In the genomic region with DNA sequence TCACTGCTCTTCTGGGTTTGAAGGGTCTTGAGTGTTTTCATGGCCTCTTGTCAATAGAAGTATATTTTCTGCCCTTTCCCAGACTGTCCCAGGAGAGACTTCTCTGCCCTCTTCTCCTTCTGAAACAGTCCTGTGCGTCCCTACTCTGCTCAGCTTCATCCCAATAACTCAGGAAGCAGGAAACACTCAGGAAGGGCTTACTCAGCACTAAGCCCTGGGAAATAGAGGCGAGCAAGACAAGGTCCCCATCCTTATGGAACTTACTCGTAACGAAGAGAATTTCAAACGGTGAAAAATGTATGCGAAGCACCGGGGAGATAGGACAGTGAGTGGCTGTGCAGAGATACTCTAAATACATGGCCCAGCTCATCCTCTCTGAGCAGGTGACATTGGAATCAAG, we compare ENCODE assay signal across 23 cellular contexts. TPM values are rescaled to one million over a fixed set of nuclear protein-coding genes. Genes with fewer than 3 reads are reported as not detected.
A peak's percentile ranks its signal among the peaks of the same experiment; 100 is the strongest.
DNase-seq lines count a peak whose midpoint lies in the region; ATAC-seq, FAIRE-seq and TF ChIP-seq lines count a peak whose summit lies in the region.
"Had no signal": no experiment of that assay in that cellular context is flagged by ENCODE, and none has a peak within 500 bp of the region (broad histone marks: within the 10 kb centered on the region; RNA-seq: fewer than 3 reads in every experiment).

No MANE protein-coding gene starts in this region.

- no peaks in the 10 kb centered on the region for H3K4me1 ChIP-seq in GM23338 (ENCODE audit: insufficient read depth)
- peaks cover 27% of the 10 kb centered on the region for H3K4me1 ChIP-seq in RWPE2 (ENCODE audit: insufficient read depth, poor library complexity, severe bottlenecking)
- peaks cover 4% of the 10 kb centered on the region for H3K4me1 ChIP-seq in endothelial cell of umbilical vein (ENCODE audit: control insufficient read depth, extremely low read depth, insufficient read depth, low read length)
- H3K4me1 ChIP-seq: SJSA1 had no signal

- H4K20me1 ChIP-seq in GM23338 (replicated peaks; ENCODE audit: insufficient read depth) = no peaks in the 10 kb centered on the region
- H4K20me1 ChIP-seq in endothelial cell of umbilical vein (replicated peaks; ENCODE audit: control insufficient read depth, extremely low read depth, insufficient read depth, low read length) = no peaks in the 10 kb centered on the region

- no peaks in the 10 kb centered on the region for H3F3A ChIP-seq in GM23338 (replicated peaks; ENCODE audit: low read depth)

- no peaks in the 10 kb centered on the region for H3K9me2 ChIP-seq in GM23338 (ENCODE audit: insufficient read depth)

- H3K27ac ChIP-seq in GM23338 (ENCODE audit: low read depth) (no peak overlapping the region), RWPE2 (ENCODE audit: poor library complexity, severe bottlenecking) (peak overlapping the region; percentile 95), endothelial cell of umbilical vein (ENCODE audit: insufficient read depth, low read depth, low read length) (no peak overlapping the region)
- H3K27ac ChIP-seq: SJSA1 had no signal

- H2AFZ ChIP-seq in GM23338 (peak overlapping the region; percentile 23; the same call in 1 of the 2 replicates), endothelial cell of umbilical vein (ENCODE audit: low read depth, low read length) (no peak overlapping the region)

- TF ChIP-seq POLR2A in endothelial cell of umbilical vein (IDR thresholded peaks at IDR 0.05; ENCODE audit: low read depth, low read length) = no peak

- ATAC-seq in GM23338 (no peak), RWPE2 (ENCODE audit: low read depth) (no peak), GM19397 (IDR thresholded peaks at IDR 0.05; ENCODE audit: unreplicated experiment) (no peak)
- no peak for ATAC-seq in stimulated activated effector memory CD8-positive, alpha-beta T cell treated with anti-CD3 and anti-CD28 coated beads, Interleukin-12 subunit alpha, Interleukin-12 subunit beta, amount 100 ng/mL, for 72 hours

- H3K4me2 ChIP-seq in GM23338 (no peak overlapping the region), endothelial cell of umbilical vein (ENCODE audit: insufficient read depth, low read length) (no peak overlapping the region)

- H3K4me1 Mint-ChIP-seq in GM23338 = peaks cover 10% of the 10 kb centered on the region
- H3K4me1 Mint-ChIP-seq in stimulated activated effector memory CD8-positive, alpha-beta T cell treated with anti-CD3 and anti-CD28 coated beads, Interleukin-12 subunit alpha, Interleukin-12 subunit beta, amount 100 ng/mL, for 72 hours = no peaks in the 10 kb centered on the region

- H3K9me3 Mint-ChIP-seq in GM23338 = no peaks in the 10 kb centered on the region
- no peaks in the 10 kb centered on the region for H3K9me3 Mint-ChIP-seq in stimulated activated effector memory CD8-positive, alpha-beta T cell treated with anti-CD3 and anti-CD28 coated beads, Interleukin-12 subunit alpha, Interleukin-12 subunit beta, amount 100 ng/mL, for 72 hours

- dilution Hi-C loops in endothelial cell of umbilical vein (cut with MboI; ENCODE audit: extremely low pct_ligation_motif_present, low sequenced_read_pairs) = no loop called here

- H3K9me3 ChIP-seq in RWPE2 (ENCODE audit: severe bottlenecking) = no peaks in the 10 kb centered on the region
- no peaks in the 10 kb centered on the region for H3K9me3 ChIP-seq in endothelial cell of umbilical vein (replicated peaks; ENCODE audit: control insufficient read depth, insufficient read depth, low read length)
- H3K9me3 ChIP-seq: MG63, SJSA1 had no signal

- no peaks in the 10 kb centered on the region for H3K36me3 Mint-ChIP-seq in GM23338 (ENCODE audit: low read depth)
- H3K36me3 Mint-ChIP-seq in stimulated activated effector memory CD8-positive, alpha-beta T cell treated with anti-CD3 and anti-CD28 coated beads, Interleukin-12 subunit alpha, Interleukin-12 subunit beta, amount 100 ng/mL, for 72 hours = no peaks in the 10 kb centered on the region

- H3K4me3 ChIP-seq in GM23338 (no peak overlapping the region), RWPE2 (ENCODE audit: severe bottlenecking) (no peak overlapping the region), endothelial cell of umbilical vein (replicated peaks in 1 of 3; ENCODE audit: insufficient read depth in 1 of 3, low read depth in 1 of 3, low read length in 3 of 3) (no peak overlapping the region)
- H3K4me3 ChIP-seq: MG63, SJSA1 had no signal

- BruUV-seq in endothelial cell of umbilical vein (replicated peaks; lab: Mats Ljungman, UMichigan) = no TSS peak

- TF ChIP-seq CTCF in GM23338 (conservative IDR thresholded peaks at IDR 0.05; ENCODE audit: low read depth in 2 of 2) (no peak), RWPE2 (IDR thresholded peaks at IDR 0.05; ENCODE audit: poor library complexity, severe bottlenecking) (no peak), endothelial cell of umbilical vein (IDR thresholded peaks at IDR 0.05; ENCODE audit: extremely low read depth in 1 of 2, insufficient read depth in 1 of 2, low read depth in 1 of 2, low read length in 2 of 2) (no peak)

- POLR2A ChIA-PET in endothelial cell of umbilical vein (lab: Charles Lee) = no interaction called here

- H3K4me3 Mint-ChIP-seq in GM23338 = no peak overlapping the region
- H3K4me3 Mint-ChIP-seq in stimulated activated effector memory CD8-positive, alpha-beta T cell treated with anti-CD3 and anti-CD28 coated beads, Interleukin-12 subunit alpha, Interleukin-12 subunit beta, amount 100 ng/mL, for 72 hours = no peak overlapping the region

- H3K36me3 ChIP-seq in GM23338 (ENCODE audit: insufficient read depth) = no peaks in the 10 kb centered on the region
- H3K36me3 ChIP-seq in RWPE2 (ENCODE audit: low read depth) = no peaks in the 10 kb centered on the region
- no peaks in the 10 kb centered on the region for H3K36me3 ChIP-seq in endothelial cell of umbilical vein (ENCODE audit: control insufficient read depth in 2 of 2, extremely low read depth in 1 of 2, insufficient read depth in 2 of 2, low read length in 2 of 2)
- H3K36me3 ChIP-seq: MG63, SJSA1 had no signal

- intact Hi-C loops in endothelial cell of umbilical vein (cut with micrococcal nuclease) = no loop called here

- peak; percentile 80 for FAIRE-seq in endothelial cell of umbilical vein (lab: Jason Lieb, UNC)
- FAIRE-seq: GM12891, H54 had no signal

- DNase-seq in GM23338 (ENCODE audit: low spot score) = no peak
- no peak for DNase-seq in RWPE2 (ENCODE audit: low spot score)
- peak; percentile 29 for DNase-seq in endothelial cell of umbilical vein (ENCODE audit: low read depth, low spot score)
- DNase-seq in stimulated activated effector memory CD8-positive, alpha-beta T cell treated with anti-CD3 and anti-CD28 coated beads, Interleukin-12 subunit alpha, Interleukin-12 subunit beta, amount 100 ng/mL, for 72 hours (ENCODE audit: low spot score in 2 of 2) = no peak
- no peak for DNase-seq in epidermal melanocyte (ENCODE audit: insufficient read length, low spot score)
- DNase-seq in HT-29 (ENCODE audit: low spot score) = no peak
- DNase-seq: Calu3, DMS79 treated with DMSO at 0.1 percent for 48 hours, GF-D8, KBM-7, MG63, NCI-H1105 treated with DMSO at 0.1 percent for 48 hours, NCI-H146, NCI-H1930, NCI-H2107, NCI-H446, NCI-H524 treated with DMSO at 0.1 percent for 48 hours, NCI-H774, Right ventricle myocardium superior had no signal

- no peaks in the 10 kb centered on the region for H3K9me1 ChIP-seq in endothelial cell of umbilical vein (replicated peaks; ENCODE audit: control insufficient read depth, extremely low read depth, insufficient read depth, low read length)

- H3K9ac ChIP-seq in endothelial cell of umbilical vein (replicated peaks; ENCODE audit: extremely low read depth, insufficient read depth, low read length) = no peak overlapping the region

- H3K27me3 ChIP-seq in GM23338 (ENCODE audit: insufficient read depth) = no peaks in the 10 kb centered on the region
- H3K27me3 ChIP-seq in RWPE2 (ENCODE audit: insufficient read depth, poor library complexity, severe bottlenecking) = no peaks in the 10 kb centered on the region
- H3K27me3 ChIP-seq in endothelial cell of umbilical vein (ENCODE audit: control insufficient read depth in 2 of 2, insufficient read depth in 2 of 2, low read length in 2 of 2) = peaks cover 1 to 9% of the 10 kb centered on the region in 2 experiments
- H3K27me3 ChIP-seq: MG63, SJSA1 had no signal

- H3K27ac Mint-ChIP-seq in GM23338 = no peak overlapping the region
- H3K27ac Mint-ChIP-seq in stimulated activated effector memory CD8-positive, alpha-beta T cell treated with anti-CD3 and anti-CD28 coated beads, Interleukin-12 subunit alpha, Interleukin-12 subunit beta, amount 100 ng/mL, for 72 hours = peak overlapping the region; percentile 38

- peaks cover 8% of the 10 kb centered on the region for H3K27me3 Mint-ChIP-seq in GM23338 (ENCODE audit: insufficient read depth, low read depth, poor library complexity)

- CTCF ChIA-PET in endothelial cell of umbilical vein (lab: Charles Lee) = interaction anchor here (0.7 kb wide), 1 partner anchor 17 kb away, joined by 4 read pairs; no protein-coding TSS in a partner anchor

- H3K79me2 ChIP-seq in GM23338 (replicated peaks; ENCODE audit: insufficient read depth) = no peaks in the 10 kb centered on the region
- H3K79me2 ChIP-seq in endothelial cell of umbilical vein (ENCODE audit: control insufficient read depth, insufficient read depth, low read length) = no peaks in the 10 kb centered on the region

TF ChIP-seq in endothelial cell of umbilical vein, 7 proteins besides CTCF, POLR2A, EP300 and RAD21:
- no peak for TF ChIP-seq GATA2 (IDR thresholded peaks at IDR 0.05; ENCODE audit: insufficient read depth, insufficient read length, low read depth, low read length)
- no peak for TF ChIP-seq EZH2 (IDR thresholded peaks at IDR 0.05; ENCODE audit: borderline replicate concordance, low read depth, low read length, severe bottlenecking)
- no peak for TF ChIP-seq POLR2AphosphoS5 (IDR thresholded peaks at IDR 0.05; ENCODE audit: insufficient read depth, low read depth, low read length)
- no peak for TF ChIP-seq MYC (IDR thresholded peaks at IDR 0.05; ENCODE audit: low read depth, low read length)
- no peak for TF ChIP-seq JUN (IDR thresholded peaks at IDR 0.05; ENCODE audit: borderline replicate concordance, insufficient read depth, insufficient read length, low read depth)

RNA-seq across cellular contexts. Expression of a gene that starts 52.8 kb away (rescaled TPM):
- 179 and 187 TPM in 2 replicates for total RNA-seq in GM23338 (2014; rRNA removed; shearing (Covaris generic))
- polyA plus RNA-seq in GM23338 (2016; fragmentation: Nextera tagmentation; extraction: Ambion mirVana) (29.3 and 35.5 TPM in 2 replicates), endothelial cell of umbilical vein (11.4 and 14.1 TPM in 2 replicates)
- total RNA-seq in endothelial cell of umbilical vein = 58.4 and 69.6 TPM in 2 replicates
- 12.0 and 13.7 TPM in 2 replicates for polyA plus RNA-seq in endothelial cell of umbilical vein (2011; cell fraction: cytosol; rRNA removed)
- polyA plus RNA-seq in endothelial cell of umbilical vein (2011; cell fraction: nucleus; rRNA removed) = 23.3 and 30.5 TPM in 2 replicates
- 49.2 and 62.5 TPM in 2 replicates for polyA plus RNA-seq in endothelial cell of umbilical vein (2012)
- polyA minus RNA-seq in endothelial cell of umbilical vein = 46.9 and 74.8 TPM in 2 replicates
- polyA minus RNA-seq in endothelial cell of umbilical vein (2011; cell fraction: cytosol; rRNA and poly(A)+ RNA removed) = 337 TPM
- polyA minus RNA-seq in endothelial cell of umbilical vein (2011; cell fraction: nucleus; rRNA and poly(A)+ RNA removed) = 33.6 and 50.2 TPM in 2 replicates
- total RNA-seq in HT-29 (2014; rRNA removed; shearing (Covaris generic)) = 234 and 253 TPM in 2 replicates
